11 cellular contexts compared by ENCODE assay signal in the genomic region with DNA sequence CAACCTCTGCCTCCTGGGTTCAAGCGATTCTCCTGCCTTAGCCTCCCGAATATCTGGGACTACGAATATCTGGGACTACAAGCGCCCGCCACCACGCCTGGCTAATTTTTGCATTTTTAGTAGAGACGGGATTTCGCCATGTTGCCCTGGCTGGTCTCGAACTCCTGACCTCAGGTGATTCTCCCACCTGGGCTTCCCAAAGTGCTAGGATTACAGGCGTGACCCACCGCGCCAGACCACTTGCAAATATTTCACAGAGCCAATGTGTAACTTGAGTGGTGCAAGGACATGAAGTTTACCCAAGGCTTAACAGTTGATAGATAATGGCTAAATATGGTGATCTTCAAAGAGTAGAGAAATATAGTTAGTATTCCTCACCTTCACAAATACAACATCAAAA. TPM values are rescaled to one million over a fixed set of nuclear protein-coding genes. Genes with fewer than 3 reads are reported as not detected.
DNase-seq lines count a peak whose midpoint lies in the region; ATAC-seq and TF ChIP-seq lines count a peak whose summit lies in the region.
"Had no signal": no experiment of that assay in that cellular context is flagged by ENCODE, and none has a peak within 500 bp of the region (broad histone marks: within the 10 kb centered on the region; RNA-seq: fewer than 3 reads in every experiment).

No MANE protein-coding gene starts in this region.

- no peak overlapping the region for H2BK5ac ChIP-seq in H9 (ENCODE audit: insufficient read length, low read length)

- H3K14ac ChIP-seq in H9 (ENCODE audit: insufficient read depth, low read length): no peak overlapping the region

- no peak for ATAC-seq in activated naive CD8-positive, alpha-beta T cell treated with anti-CD3 and anti-CD28 coated beads, Interleukin-2, amount 50 U/mL, for 24 hours
- no peak for ATAC-seq in natural killer cell treated with Interleukin-12 subunit alpha and Interleukin-12 subunit beta and Interleukin-15 and Interleukin-18, amount 100 ng/mL, for 72 hours
- ATAC-seq in HG02588 (IDR thresholded peaks at IDR 0.05; ENCODE audit: unreplicated experiment) (no peak), HG02759 (IDR thresholded peaks at IDR 0.05; ENCODE audit: unreplicated experiment) (no peak)

- H3K9ac ChIP-seq in BLaER1: no peak overlapping the region
- H3K9ac ChIP-seq in H9 (ENCODE audit: extremely low read depth, insufficient read length, low read length): no peak overlapping the region
- H3K9ac ChIP-seq: neural progenitor cell had no signal

- H3K27me3 Mint-ChIP-seq in H9 (ENCODE audit: low read depth): no peaks in the 10 kb centered on the region
- peaks cover 2% of the 10 kb centered on the region for H3K27me3 Mint-ChIP-seq in activated naive CD8-positive, alpha-beta T cell treated with anti-CD3 and anti-CD28 coated beads, Interleukin-2, amount 50 U/mL, for 24 hours
- H3K27me3 Mint-ChIP-seq in natural killer cell treated with Interleukin-12 subunit alpha and Interleukin-12 subunit beta and Interleukin-15 and Interleukin-18, amount 100 ng/mL, for 72 hours: no peaks in the 10 kb centered on the region

- H3K27ac ChIP-seq in BLaER1: no peak overlapping the region
- no peak overlapping the region for H3K27ac ChIP-seq in H9 (ENCODE audit: insufficient read length, low read depth, low read length)

- no peak overlapping the region for H3K18ac ChIP-seq in H9 (ENCODE audit: insufficient read length, low read depth, low read length)

- H2AK5ac ChIP-seq in H9 (ENCODE audit: insufficient read length, low read length): no peak overlapping the region

- H4K20me1 ChIP-seq in BLaER1 (no peaks in the 10 kb centered on the region), H9 (ENCODE audit: control insufficient read depth, insufficient read depth, insufficient read length) (no peaks in the 10 kb centered on the region)

- no peaks in the 10 kb centered on the region for H3K9me3 Mint-ChIP-seq in H9
- no peaks in the 10 kb centered on the region for H3K9me3 Mint-ChIP-seq in activated naive CD8-positive, alpha-beta T cell treated with anti-CD3 and anti-CD28 coated beads, Interleukin-2, amount 50 U/mL, for 24 hours
- no peaks in the 10 kb centered on the region for H3K9me3 Mint-ChIP-seq in natural killer cell treated with Interleukin-12 subunit alpha and Interleukin-12 subunit beta and Interleukin-15 and Interleukin-18, amount 100 ng/mL, for 72 hours
- H3K9me3 Mint-ChIP-seq: neural progenitor cell had no signal

- H3K27ac Mint-ChIP-seq in H9: no peak overlapping the region; a peak in 1 of 7 replicates
- peak overlapping the region; percentile 53 for H3K27ac Mint-ChIP-seq in activated naive CD8-positive, alpha-beta T cell treated with anti-CD3 and anti-CD28 coated beads, Interleukin-2, amount 50 U/mL, for 24 hours
- H3K27ac Mint-ChIP-seq in natural killer cell treated with Interleukin-12 subunit alpha and Interleukin-12 subunit beta and Interleukin-15 and Interleukin-18, amount 100 ng/mL, for 72 hours: peak overlapping the region; percentile 85 to 96
- H3K27ac Mint-ChIP-seq: neural progenitor cell had no signal

- peaks cover 8% of the 10 kb centered on the region for H3K23me2 ChIP-seq in H9 (ENCODE audit: insufficient read length, low read depth, low read length, poor library complexity, severe bottlenecking)

- H4K91ac ChIP-seq in H9 (ENCODE audit: insufficient read length, low read depth, low read length): no peak overlapping the region

- no peak overlapping the region for H2BK20ac ChIP-seq in H9 (ENCODE audit: low read depth, low read length, poor library complexity, severe bottlenecking)

- no peak overlapping the region for H2BK120ac ChIP-seq in H9 (ENCODE audit: low read depth, low read length, poor library complexity, severe bottlenecking)

- H2AFZ ChIP-seq in H9 (ENCODE audit: low read length): no peak overlapping the region

- no peak overlapping the region for H4K8ac ChIP-seq in H9 (replicated peaks; ENCODE audit: insufficient read length, low read depth, low read length)

- H3K4me1 ChIP-seq in BLaER1 (peaks cover 19% of the 10 kb centered on the region), H9 (ENCODE audit: insufficient read depth, low read length) (no peaks in the 10 kb centered on the region; the same call in 1 of the 2 replicates)

- H3K56ac ChIP-seq in H9 (ENCODE audit: insufficient read length, low read depth, low read length): no peak overlapping the region

- H3K4me2 ChIP-seq in BLaER1 (peak overlapping the region; percentile 82), H9 (ENCODE audit: insufficient read depth, insufficient read length, low read length) (peak overlapping the region; percentile 71)

- H4K5ac ChIP-seq in H9 (ENCODE audit: insufficient read length, low read depth, low read length): no peak overlapping the region

- no peak overlapping the region for H3K23ac ChIP-seq in H9 (ENCODE audit: insufficient read length, low read depth, low read length)

- DNase-seq in H9: no peak
- no peak for DNase-seq in activated naive CD8-positive, alpha-beta T cell treated with anti-CD3 and anti-CD28 coated beads, Interleukin-2, amount 50 U/mL, for 24 hours
- no peak for DNase-seq in natural killer cell treated with Interleukin-12 subunit alpha and Interleukin-12 subunit beta and Interleukin-15 and Interleukin-18, amount 100 ng/mL, for 72 hours (ENCODE audit: low spot score)
- no peak for DNase-seq in DMS79 treated with DMSO at 0.1 percent for 48 hours (lab: John Stamatoyannopoulos, UW)
- DNase-seq in AG20443 (ENCODE audit: low spot score): no peak
- DNase-seq: EL, NCI-H345 had no signal

- H3K4me1 Mint-ChIP-seq in H9: peaks cover 45 to 56% of the 10 kb centered on the region in 2 experiments
- peaks cover 32% of the 10 kb centered on the region for H3K4me1 Mint-ChIP-seq in activated naive CD8-positive, alpha-beta T cell treated with anti-CD3 and anti-CD28 coated beads, Interleukin-2, amount 50 U/mL, for 24 hours
- H3K4me1 Mint-ChIP-seq in natural killer cell treated with Interleukin-12 subunit alpha and Interleukin-12 subunit beta and Interleukin-15 and Interleukin-18, amount 100 ng/mL, for 72 hours (ENCODE audit: low read depth in 2 of 2): peaks cover 13% of the 10 kb centered on the region in 2 donors

- H3K79me1 ChIP-seq in H9 (ENCODE audit: insufficient read depth, low read depth, low read length, poor library complexity, severe bottlenecking): no peaks in the 10 kb centered on the region

- no peak overlapping the region for H2BK15ac ChIP-seq in H9 (ENCODE audit: low read depth, low read length)

- H3K4ac ChIP-seq in H9 (ENCODE audit: low read depth, low read length): no peak overlapping the region

- H3T11ph ChIP-seq in H9 (ENCODE audit: low read length): no peak overlapping the region

- H3K4me3 ChIP-seq in BLaER1: peak overlapping the region; percentile 78; the same call in 1 of the 2 replicates

- H3K79me2 ChIP-seq in H9 (ENCODE audit: insufficient read depth, low read length): no peaks in the 10 kb centered on the region

- H3K36me3 Mint-ChIP-seq in H9 (ENCODE audit: insufficient read depth in 1 of 3, low read depth in 3 of 3): peaks cover 2 to 17% (median 10%) of the 10 kb centered on the region in 3 experiments
- H3K36me3 Mint-ChIP-seq in activated naive CD8-positive, alpha-beta T cell treated with anti-CD3 and anti-CD28 coated beads, Interleukin-2, amount 50 U/mL, for 24 hours (ENCODE audit: low read depth): peaks cover 2% of the 10 kb centered on the region
- no peaks in the 10 kb centered on the region for H3K36me3 Mint-ChIP-seq in natural killer cell treated with Interleukin-12 subunit alpha and Interleukin-12 subunit beta and Interleukin-15 and Interleukin-18, amount 100 ng/mL, for 72 hours

- WGBS in H9 (ENCODE audit: extremely low coverage, insufficient read length, low lambda C conversion rate): no CpG with 5 or more reads among the region's 12 CpGs

- peak overlapping the region; percentile 28 to 72; a peak in 3 of 5 replicates for H3K4me3 Mint-ChIP-seq in H9
- H3K4me3 Mint-ChIP-seq in activated naive CD8-positive, alpha-beta T cell treated with anti-CD3 and anti-CD28 coated beads, Interleukin-2, amount 50 U/mL, for 24 hours: peak overlapping the region; percentile 80
- peak overlapping the region; percentile 96 for H3K4me3 Mint-ChIP-seq in natural killer cell treated with Interleukin-12 subunit alpha and Interleukin-12 subunit beta and Interleukin-15 and Interleukin-18, amount 100 ng/mL, for 72 hours

- TF ChIP-seq CTCF in H9 (conservative IDR thresholded peaks at IDR 0.05): no peak

- H3K36me3 ChIP-seq in BLaER1: peaks cover 13% of the 10 kb centered on the region

- no peaks in the 10 kb centered on the region for H3K9me3 ChIP-seq in BLaER1
- H3K9me3 ChIP-seq in H9 (ENCODE audit: control insufficient read depth, low read depth, low read length): no peaks in the 10 kb centered on the region

- H3K27me3 ChIP-seq in BLaER1: no peaks in the 10 kb centered on the region
- no peaks in the 10 kb centered on the region for H3K27me3 ChIP-seq in H9 (ENCODE audit: insufficient read depth, low read length)
- H3K27me3 ChIP-seq: neural progenitor cell had no signal

- H2BK12ac ChIP-seq in H9 (ENCODE audit: insufficient read length, low read depth, low read length): no peak overlapping the region

RNA-seq across cellular contexts. Expression of gene MTIF2, which starts 14.1 kb away (rescaled TPM):
- 35.6 and 36.4 TPM in 2 replicates for total RNA-seq in H9 (2021)
- 10 to 100 TPM; 33.9 to 39.4 TPM for total RNA-seq in natural killer cell treated with Interleukin-12 subunit alpha and Interleukin-12 subunit beta and Interleukin-15 and Interleukin-18, amount 100 ng/mL, for 72 hours

RNA-seq across cellular contexts. Expression of gene RPS27A, which starts 50.6 kb away (rescaled TPM):
- total RNA-seq in H9 (2021): 1,367 and 1,415 TPM in 2 replicates
- total RNA-seq in natural killer cell treated with Interleukin-12 subunit alpha and Interleukin-12 subunit beta and Interleukin-15 and Interleukin-18, amount 100 ng/mL, for 72 hours: 100 to 1,000 TPM; 746 to 804 TPM

RNA-seq across cellular contexts. Expression of gene CLHC1, which starts 51.0 kb away (rescaled TPM):
- 8.0 and 9.2 TPM in 2 replicates for total RNA-seq in H9 (2021)
- total RNA-seq in natural killer cell treated with Interleukin-12 subunit alpha and Interleukin-12 subunit beta and Interleukin-15 and Interleukin-18, amount 100 ng/mL, for 72 hours: 10 to 100 TPM in 1 of 2 donors, 1 to 10 TPM in 1; 9.7 to 13.1 TPM

Comparison
In these comparisons a context has a peak if more than half of its experiments do, and no peak if none do; other contexts are left out.
1. H3K27ac Mint-ChIP-seq: peak in activated naive CD8-positive, alpha-beta T cell treated with anti-CD3 and anti-CD28 coated beads, Interleukin-2, amount 50 U/mL, for 24 hours (single experiment) and natural killer cell treated with Interleukin-12 subunit alpha and Interleukin-12 subunit beta and Interleukin-15 and Interleukin-18, amount 100 ng/mL, for 72 hours (2 of 2); none in H9 (0 of 3).
2. Peak in every context shown above with its lines, with median percentiles within 50 percentile points of each other: H3K4me3 Mint-ChIP-seq.